Comparison of ENCODE assay signal across 18 cellular contexts in the genomic region with DNA sequence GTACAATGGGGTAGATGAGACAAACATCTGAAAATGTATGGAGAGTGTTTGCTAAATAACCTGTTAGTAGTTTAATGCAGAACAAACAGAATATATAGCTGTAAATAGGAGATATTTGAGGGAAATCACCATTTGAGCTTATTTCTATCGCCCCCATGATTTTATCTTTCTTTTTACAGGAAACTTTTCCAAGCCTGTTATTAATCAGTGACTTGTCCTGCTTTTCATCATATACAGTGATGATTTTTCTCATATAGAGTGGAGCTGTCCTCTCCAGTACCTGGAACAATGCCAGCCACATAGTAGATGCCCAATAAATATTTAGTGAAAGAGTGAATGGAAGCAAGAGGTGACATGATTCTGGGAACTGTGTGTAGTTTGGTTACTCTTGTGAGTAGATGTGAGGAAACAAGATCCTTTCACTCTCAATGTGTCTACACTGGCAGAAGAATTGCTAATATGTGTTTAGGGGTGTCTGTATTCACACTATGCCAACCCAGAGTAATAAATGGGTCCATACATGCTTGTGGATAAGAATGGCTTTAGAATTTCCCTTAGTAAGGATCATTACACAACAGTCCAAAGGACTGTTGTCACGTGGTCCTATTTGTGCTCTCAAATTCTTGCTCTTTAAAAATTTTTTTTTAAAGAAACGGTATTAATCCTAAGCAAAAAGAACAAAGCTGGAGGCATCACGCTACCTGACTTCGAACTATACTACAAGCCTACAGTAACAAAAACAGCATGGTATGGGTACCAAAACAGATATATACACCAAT. TPM values are rescaled to one million over a fixed set of nuclear protein-coding genes. Genes with fewer than 3 reads are reported as not detected.
DNase-seq lines count a peak whose midpoint lies in the region; ATAC-seq and TF ChIP-seq lines count a peak whose summit lies in the region.
"Had no signal": no experiment of that assay in that cellular context is flagged by ENCODE, and none has a peak within 500 bp of the region (broad histone marks: within the 10 kb centered on the region; RNA-seq: fewer than 3 reads in every experiment).

No MANE protein-coding gene starts in this region.

- H3K4me1 ChIP-seq in prostate gland (replicated peaks) (no peaks in the 10 kb centered on the region), esophagus squamous epithelium (peaks cover 13 to 64% (median 25%) of the 10 kb centered on the region in 3 donors)

- intact Hi-C loops in prostate gland (cut with DNase I) (loop anchor here (10.0 kb wide), 1 partner anchor 1061 kb away; no protein-coding TSS in a partner anchor), esophagus squamous epithelium (cut with DNase I) (no loop called here)

- TF ChIP-seq POLR2A in prostate gland (IDR thresholded peaks at IDR 0.05): no peak
- TF ChIP-seq POLR2A in esophagus squamous epithelium (IDR thresholded peaks at IDR 0.05): no peak

- H3K27ac Mint-ChIP-seq in activated CD8-positive, alpha-beta memory T cell treated with anti-CD3 and anti-CD28 coated beads, Interleukin-2, amount 10 ng/mL, durations not matched to agents 7 days and 5 days: no peak overlapping the region
- H3K27ac Mint-ChIP-seq in brain (peak overlapping the region in 1 of 5 experiments; percentile 74), neural crest cell (ENCODE audit: unreplicated experiment) (no peak overlapping the region)

- peak overlapping the region; percentile 10 for H3K4me3 Mint-ChIP-seq in activated CD8-positive, alpha-beta memory T cell treated with anti-CD3 and anti-CD28 coated beads, Interleukin-2, amount 10 ng/mL, durations not matched to agents 7 days and 5 days
- H3K4me3 Mint-ChIP-seq in brain (peak overlapping the region in 4 of 5 experiments; percentile 69 to 87 (median 78)), neural crest cell (peak overlapping the region; percentile 66)

- ATAC-seq in activated CD8-positive, alpha-beta memory T cell treated with anti-CD3 and anti-CD28 coated beads, Interleukin-2, amount 10 ng/mL, durations not matched to agents 7 days and 5 days: no peak
- ATAC-seq in SK-N-SH treated with all-trans-retinoic acid at 6 μM for 48 hours (no peak), HG02642 (IDR thresholded peaks at IDR 0.05; ENCODE audit: poor library complexity, unreplicated experiment) (no peak)

- DNase-seq in activated CD8-positive, alpha-beta memory T cell treated with anti-CD3 and anti-CD28 coated beads, Interleukin-2, amount 10 ng/mL, durations not matched to agents 7 days and 5 days: no peak
- no peak for DNase-seq in activated CD8-positive, alpha-beta memory T cell treated with anti-CD3 and anti-CD28 coated beads, Interleukin-2, amount 50 U/mL, for 48 hours
- DNase-seq in neural crest cell (ENCODE audit: low read depth, low spot score) (no peak), prostate gland (ENCODE audit: low spot score) (no peak), esophagus squamous epithelium (lab: John Stamatoyannopoulos, UW) (no peak)
- DNase-seq: AML-193, DMS 273 treated with DMSO at 0.1 percent for 48 hours, DMS79 treated with DMSO at 0.1 percent for 48 hours, EL had no signal

- CTCF ChIA-PET in activated CD8-positive, alpha-beta memory T cell treated with anti-CD3 and anti-CD28 coated beads, Interleukin-2, amount 10 ng/mL, durations not matched to agents 7 days and 5 days (lab: Charles Lee): interaction anchor here (15.8 kb wide), 1 partner anchor 58 kb away, joined by 373 read pairs; no protein-coding TSS in a partner anchor

- 89% methylated on average over 5 of the region's 5 CpGs for WGBS in prostate gland
- 78 to 86% methylated on average over 5 of the region's 5 CpGs for WGBS in esophagus squamous epithelium, 2 donors

- H3K36me3 ChIP-seq in prostate gland (no peaks in the 10 kb centered on the region), esophagus squamous epithelium (peaks cover 0 to 5% (median under 1%) of the 10 kb centered on the region in 3 donors)
- H3K36me3 ChIP-seq: HAP-1 had no signal

- H3K27me3 Mint-ChIP-seq in activated CD8-positive, alpha-beta memory T cell treated with anti-CD3 and anti-CD28 coated beads, Interleukin-2, amount 10 ng/mL, durations not matched to agents 7 days and 5 days: peaks cover 2% of the 10 kb centered on the region
- H3K27me3 Mint-ChIP-seq in brain (peaks cover 16% of the 10 kb centered on the region), neural crest cell (ENCODE audit: low read depth) (peaks cover 20% of the 10 kb centered on the region)

- H3K27me3 ChIP-seq in prostate gland (replicated peaks; ENCODE audit: insufficient read depth): no peaks in the 10 kb centered on the region
- H3K27me3 ChIP-seq in esophagus squamous epithelium: no peaks in the 10 kb centered on the region
- H3K27me3 ChIP-seq: BLaER1 had no signal

- H3K4me3 ChIP-seq in prostate gland: no peak overlapping the region
- no peak overlapping the region for H3K4me3 ChIP-seq in esophagus squamous epithelium
- H3K4me3 ChIP-seq: BLaER1, HAP-1 had no signal

- H3K27ac ChIP-seq in prostate gland (no peak overlapping the region), esophagus squamous epithelium (no peak overlapping the region)
- H3K27ac ChIP-seq: 22Rv1, BLaER1 had no signal

- H3K9me3 Mint-ChIP-seq in activated CD8-positive, alpha-beta memory T cell treated with anti-CD3 and anti-CD28 coated beads, Interleukin-2, amount 10 ng/mL, durations not matched to agents 7 days and 5 days (ENCODE audit: low read depth): no peaks in the 10 kb centered on the region
- no peaks in the 10 kb centered on the region for H3K9me3 Mint-ChIP-seq in brain
- H3K9me3 Mint-ChIP-seq in neural crest cell: no peaks in the 10 kb centered on the region

- TF ChIP-seq CTCF in brain (conservative IDR thresholded peaks at IDR 0.05) (no peak), neural crest cell (conservative IDR thresholded peaks at IDR 0.05) (no peak), prostate gland (IDR thresholded peaks at IDR 0.05) (no peak), esophagus squamous epithelium (IDR thresholded peaks at IDR 0.05) (no peak)

- H3K9me3 ChIP-seq in prostate gland (no peaks in the 10 kb centered on the region), esophagus squamous epithelium (no peaks in the 10 kb centered on the region)
- H3K9me3 ChIP-seq: BLaER1, HAP-1 had no signal

- peaks cover 37% of the 10 kb centered on the region for H3K4me1 Mint-ChIP-seq in activated CD8-positive, alpha-beta memory T cell treated with anti-CD3 and anti-CD28 coated beads, Interleukin-2, amount 10 ng/mL, durations not matched to agents 7 days and 5 days
- peaks cover 28% of the 10 kb centered on the region for H3K4me1 Mint-ChIP-seq in brain
- H3K4me1 Mint-ChIP-seq in neural crest cell: peaks cover 21% of the 10 kb centered on the region

- H3K36me3 Mint-ChIP-seq in activated CD8-positive, alpha-beta memory T cell treated with anti-CD3 and anti-CD28 coated beads, Interleukin-2, amount 10 ng/mL, durations not matched to agents 7 days and 5 days: peaks cover 8% of the 10 kb centered on the region
- H3K36me3 Mint-ChIP-seq in brain: peaks cover 11% of the 10 kb centered on the region
- H3K36me3 Mint-ChIP-seq in neural crest cell (ENCODE audit: low read depth): no peaks in the 10 kb centered on the region

TF ChIP-seq in SK-N-SH treated with all-trans-retinoic acid at 6 μM for 48 hours, 23 proteins besides CTCF, POLR2A, EP300 and RAD21:
- TF ChIP-seq ISL1 (CRISPR knock-in tag; IDR thresholded peaks at IDR 0.05): peak; percentile 25; the same call in 1 of the 2 replicates
- TF ChIP-seq GLIS3 (CRISPR knock-in tag; IDR thresholded peaks at IDR 0.05): no peak
- TF ChIP-seq TCF4 (CRISPR knock-in tag; IDR thresholded peaks at IDR 0.05; ENCODE audit: borderline replicate concordance): peak; percentile 65; the same call in 1 of the 2 replicates

RNA-seq across cellular contexts. Expression of a gene that starts 2.3 kb away (rescaled TPM):
- 10 to 100 TPM; 18.0 to 18.9 TPM for total RNA-seq in activated CD8-positive, alpha-beta memory T cell treated with anti-CD3 and anti-CD28 coated beads, Interleukin-2, amount 10 ng/mL, durations not matched to agents 7 days and 5 days
- 26.1 TPM for polyA plus RNA-seq in brain (ENCODE audit: insufficient read depth, low read depth, low replicate concordance)
- 39.7 and 40.1 TPM in 2 replicates for total RNA-seq in neural crest cell
- 10 to 100 TPM; 24.4 to 28.7 TPM for total RNA-seq in prostate gland
- total RNA-seq in esophagus squamous epithelium: 10 to 100 TPM; 18.4 to 41.8 (median 38.0) TPM

RNA-seq across cellular contexts. Expression of a gene that starts 36.7 kb away (rescaled TPM):
- not detected for total RNA-seq in activated CD8-positive, alpha-beta memory T cell treated with anti-CD3 and anti-CD28 coated beads, Interleukin-2, amount 10 ng/mL, durations not matched to agents 7 days and 5 days
- not detected for polyA plus RNA-seq in brain (ENCODE audit: insufficient read depth, low read depth, low replicate concordance)
- total RNA-seq in neural crest cell (not detected in 2 replicates), prostate gland (not detected), esophagus squamous epithelium (not detected)
- total RNA-seq: A673, H1, HT1080 had no signal
- polyA plus RNA-seq: H1 had no signal

RNA-seq across cellular contexts. Expression of a gene that starts 48.6 kb away (rescaled TPM):
- total RNA-seq in activated CD8-positive, alpha-beta memory T cell treated with anti-CD3 and anti-CD28 coated beads, Interleukin-2, amount 10 ng/mL, durations not matched to agents 7 days and 5 days: 1 to 10 TPM; 1.3 to 2.3 TPM
- 0.80 TPM for polyA plus RNA-seq in brain (ENCODE audit: insufficient read depth, low read depth, low replicate concordance)
- total RNA-seq in neural crest cell: 1.0 and 1.5 TPM in 2 replicates
- total RNA-seq in prostate gland: 1 to 10 TPM; 3.2 to 9.1 TPM
- total RNA-seq in esophagus squamous epithelium: 10 to 100 TPM in 2 of 4 donors, 1 to 10 TPM in 2; 2.7 to 17.0 (median 9.5) TPM

RNA-seq across cellular contexts. Expression of a gene that starts 56.8 kb away (rescaled TPM):
- total RNA-seq in activated CD8-positive, alpha-beta memory T cell treated with anti-CD3 and anti-CD28 coated beads, Interleukin-2, amount 10 ng/mL, durations not matched to agents 7 days and 5 days: not detected
- not detected for polyA plus RNA-seq in brain (ENCODE audit: insufficient read depth, low read depth, low replicate concordance)
- 0.41 TPM in 1 of 2 replicates, not detected in the other for total RNA-seq in neural crest cell
- 1 to 10 TPM in 1 of 2 donors, not detected in 1; 4.0 TPM for total RNA-seq in prostate gland
- total RNA-seq in esophagus squamous epithelium: 1 to 10 TPM in 1 of 4 donors, under 1 TPM in 1, not detected in 2; 0.38 to 2.5 TPM
- total RNA-seq: H1, HT1080 had no signal
- polyA plus RNA-seq: H1 had no signal

Comparison
In these comparisons a context has a peak if more than half of its experiments do, and no peak if none do; other contexts are left out.
1. H3K4me3 Mint-ChIP-seq: peak in every context shown above with its lines; median percentile 78 in brain; 66 in neural crest cell; 10 in activated CD8-positive, alpha-beta memory T cell treated with anti-CD3 and anti-CD28 coated beads, Interleukin-2, amount 10 ng/mL, durations not matched to agents 7 days and 5 days.